Comparison of ENCODE assay signal across 19 cellular contexts in genomic region chr3:15511156-15511555, GRCh38.
"Had no signal": no experiment of that assay in that cellular context is flagged by ENCODE, and none has a peak within 500 bp of the region (broad histone marks: within the 10 kb centered on the region; RNA-seq: fewer than 3 reads in every experiment).

No MANE protein-coding gene starts in this region.

- DNase-seq: activated CD4-positive, alpha-beta memory T cell treated with anti-CD3 and anti-CD28 coated beads, Interleukin-2, amount 10 ng/mL, durations not matched to agents 7 days and 5 days; activated CD4-positive, alpha-beta T cell treated with anti-CD3 and anti-CD28 coated beads, Interleukin-2, amount 50 U/mL, for 1 hour; activated CD4-positive, CD25-positive, alpha-beta regulatory T cell; activated naive CD4-positive, alpha-beta T cell; activated T-cell treated with anti-CD3 and anti-CD28 coated beads for 4 hours; activated T-cell treated with anti-CD3 and anti-CD28 coated beads, Interleukin-2, amount 50 U/mL, for 48 hours; amygdala; Kasumi-1; KBM-7; NCI-H1105 treated with DMSO at 0.1 percent for 48 hours; NCI-H1436 treated with DMSO at 0.1 percent for 48 hours; NCI-H187; NCI-H2081; NCI-H510A treated with DMSO at 0.1 percent for 48 hours; NCI-H69; PC-3; SIG-M5; T-helper 1 cell had no signal

- ATAC-seq: PC-3 had no signal

- H3K27ac ChIP-seq: VCaP had no signal
